In genomic region chr3:59150039-59150438, GRCh38 we compare ENCODE assay signal across 26 cellular contexts.
DNase-seq lines count a peak whose midpoint lies in the region; ATAC-seq and TF ChIP-seq lines count a peak whose summit lies in the region.
"Had no signal": no experiment of that assay in that cellular context is flagged by ENCODE, and none has a peak within 500 bp of the region (broad histone marks: within the 10 kb centered on the region; RNA-seq: fewer than 3 reads in every experiment).

No MANE protein-coding gene starts in this region.

- H3K36me3 Mint-ChIP-seq in endodermal cell (ENCODE audit: low read depth) (peaks cover 2% of the 10 kb centered on the region), T-helper 17 cell (ENCODE audit: low read depth) (no peaks in the 10 kb centered on the region)

- no peak overlapping the region for H2BK120ac ChIP-seq in neuronal stem cell (ENCODE audit: low read depth, low read length)

- H3K4me2 ChIP-seq in HCT116 (ENCODE audit: low read length) (peak overlapping the region; percentile 28), neuronal stem cell (ENCODE audit: insufficient read depth, low read length, poor library complexity, severe bottlenecking) (no peak overlapping the region)

- H3K4me3 ChIP-seq in HCT116 (replicated peaks in 1 of 2; ENCODE audit: low read depth in 1 of 2, low read length in 2 of 2), result no peak overlapping the region
- no peak overlapping the region for H3K4me3 ChIP-seq in endodermal cell (ENCODE audit: low read length)
- H3K4me3 ChIP-seq in neuronal stem cell (ENCODE audit: low read length in 2 of 2), result no peak overlapping the region
- H3K4me3 ChIP-seq in esophagus muscularis mucosa, result no peak overlapping the region
- H3K4me3 ChIP-seq in sigmoid colon, result no peak overlapping the region
- H3K4me3 ChIP-seq: lung, SJCRH30, thyroid gland had no signal

- no peaks in the 10 kb centered on the region for H3K36me3 ChIP-seq in HCT116 (ENCODE audit: control insufficient read depth in 1 of 2, insufficient read depth in 2 of 2, low read length in 2 of 2)
- no peaks in the 10 kb centered on the region for H3K36me3 ChIP-seq in endodermal cell (ENCODE audit: control insufficient read depth, insufficient read depth, low read length)
- no peaks in the 10 kb centered on the region for H3K36me3 ChIP-seq in neuronal stem cell (replicated peaks in 1 of 2; ENCODE audit: control insufficient read depth in 2 of 2, insufficient read depth in 2 of 2, low read length in 2 of 2)
- H3K36me3 ChIP-seq in esophagus muscularis mucosa, result no peaks in the 10 kb centered on the region
- H3K36me3 ChIP-seq in sigmoid colon, result no peaks in the 10 kb centered on the region
- H3K36me3 ChIP-seq: brain microvascular endothelial cell, SJCRH30, thyroid gland had no signal

- DNase-seq in HCT116 (ENCODE audit: low read depth, low spot score), result peak; percentile 4
- peak; percentile 80 for DNase-seq in NCI-H69 (lab: John Stamatoyannopoulos, UW)
- peak; percentile 69 for DNase-seq in endodermal cell
- peak; percentile 5 for DNase-seq in neuronal stem cell (ENCODE audit: low spot score)
- DNase-seq in esophagus muscularis mucosa (ENCODE audit: extremely low spot score), result no peak
- no peak for DNase-seq in T-helper 17 cell
- DNase-seq in sigmoid colon, result no peak
- DNase-seq: activated CD4-positive, alpha-beta T cell treated with anti-CD3 and anti-CD28 coated beads for 36 hours; activated naive CD4-positive, alpha-beta T cell treated with Interleukin-2 at 50 U/mL for 16 hours; activated T-cell treated with anti-CD3 and anti-CD28 coated beads, Interleukin-2, amount 50 U/mL, for 4 hours; brain microvascular endothelial cell; CD4-positive, alpha-beta T cell; DMS 273 treated with DMSO at 0.1 percent for 48 hours; effector CD8-positive, alpha-beta T cell; foreskin melanocyte; Karpas-422; kidney glomerular epithelial cell; NCI-H1105 treated with DMSO at 0.1 percent for 48 hours; NCI-H2081 treated with DMSO at 0.1 percent for 48 hours; NK-92 treated with Interleukin-12 subunit alpha and Interleukin-12 subunit beta, amount 100 ng/mL, for 24 hours; posterior cingulate gyrus; SJCRH30; thyroid gland had no signal

- H4K20me1 ChIP-seq in HCT116 (ENCODE audit: insufficient read depth), result no peaks in the 10 kb centered on the region

- WGBS in endodermal cell (ENCODE audit: insufficient coverage in 1 of 2, insufficient read length in 1 of 2), 2 experiments, result 49 to 58% methylated on average over 3 of the region's 3 CpGs
- no CpG with 5 or more reads among the region's 3 CpGs for WGBS in neuronal stem cell (ENCODE audit: extremely low coverage in 2 of 2, insufficient read length in 2 of 2, insufficient replicate concordance in 1 of 2), 2 donors
- 57% methylated on average over 3 of the region's 3 CpGs for WGBS in esophagus muscularis mucosa
- WGBS in sigmoid colon, 2 donors, result 45 to 66% methylated on average over 3 of the region's 3 CpGs

- H3K18ac ChIP-seq in neuronal stem cell (ENCODE audit: low read length), result no peak overlapping the region

- peak overlapping the region; percentile 29 for H2AFZ ChIP-seq in HCT116 (ENCODE audit: low read depth, low read length, poor library complexity, severe bottlenecking)
- H2AFZ ChIP-seq in neuronal stem cell (ENCODE audit: low read length), result peak overlapping the region; percentile 78

- ATAC-seq in HCT116 (peak; percentile 63; the same call in 1 of the 2 replicates), T-helper 17 cell (no peak)
- ATAC-seq: activated CD4-positive, alpha-beta T cell treated with anti-CD3 and anti-CD28 coated beads for 36 hours; activated T-cell treated with anti-CD3 and anti-CD28 coated beads, Interleukin-2, amount 50 U/mL, for 4 hours; sciatic nerve had no signal

- intact Hi-C loops in HCT116 (cut with micrococcal nuclease) (no loop called here), esophagus muscularis mucosa (cut with DNase I) (no loop called here), sigmoid colon (cut with DNase I) (no loop called here)

- H3K27me3 Mint-ChIP-seq in endodermal cell (ENCODE audit: insufficient read depth), result no peaks in the 10 kb centered on the region
- H3K27me3 Mint-ChIP-seq in T-helper 17 cell, result no peaks in the 10 kb centered on the region

- H3K9me3 ChIP-seq in HCT116 (ENCODE audit: control insufficient read depth in 1 of 2, insufficient read depth in 1 of 2, low read depth in 1 of 2, low read length in 2 of 2) (no peaks in the 10 kb centered on the region), endodermal cell (ENCODE audit: control insufficient read depth, low read length) (peaks cover 37% of the 10 kb centered on the region), neuronal stem cell (replicated peaks in 1 of 2; ENCODE audit: control insufficient read depth in 2 of 2, insufficient read depth in 1 of 2, low read depth in 1 of 2, low read length in 2 of 2) (peaks cover 2 to 12% of the 10 kb centered on the region in 2 donors), esophagus muscularis mucosa (peaks cover 0 to 10% (median 3%) of the 10 kb centered on the region in 4 donors), T-helper 17 cell (ENCODE audit: control insufficient read depth, low read length, poor library complexity, severe bottlenecking) (no peaks in the 10 kb centered on the region), sigmoid colon (peaks cover 0 to 11% (median 1%) of the 10 kb centered on the region in 4 donors)
- H3K9me3 ChIP-seq: SJCRH30, thyroid gland had no signal

- CTCF ChIA-PET in HCT116 (lab: Charles Lee), result no interaction called here

- H3K23ac ChIP-seq in neuronal stem cell (ENCODE audit: low read depth, low read length, poor library complexity), result no peak overlapping the region

- no peak overlapping the region for H2BK15ac ChIP-seq in neuronal stem cell (ENCODE audit: low read length)

- H3K4me3 Mint-ChIP-seq in endodermal cell (no peak overlapping the region), T-helper 17 cell (no peak overlapping the region)
- H3K4me3 Mint-ChIP-seq: activated CD4-positive, alpha-beta T cell treated with anti-CD3 and anti-CD28 coated beads for 36 hours; activated T-cell treated with anti-CD3 and anti-CD28 coated beads, Interleukin-2, amount 50 U/mL, for 4 hours; CD4-positive, alpha-beta T cell; stimulated activated naive CD8-positive, alpha-beta T cell treated with anti-CD3 and anti-CD28 coated beads, Interleukin-15, Interleukin-2, amounts not matched to agents 100 ng/mL and 50 ng/mL, for 24 hours had no signal

- TF ChIP-seq CTCF in HCT116 (IDR thresholded peaks at IDR 0.05 in 2 of 3, conservative IDR thresholded peaks at IDR 0.05 in 1 of 3; ENCODE audit: borderline replicate concordance in 1 of 3, insufficient read depth in 1 of 3, low read depth in 2 of 3, low read length in 2 of 3) (no peak), endodermal cell (conservative IDR thresholded peaks at IDR 0.05) (no peak), esophagus muscularis mucosa (IDR thresholded peaks at IDR 0.05) (no peak), sigmoid colon (IDR thresholded peaks at IDR 0.05) (no peak)

- H4K91ac ChIP-seq in neuronal stem cell (ENCODE audit: low read depth, low read length, poor library complexity), result no peak overlapping the region

- no peak overlapping the region for H2AK5ac ChIP-seq in neuronal stem cell (ENCODE audit: low read depth, low read length)

- H3K9me3 Mint-ChIP-seq in endodermal cell, result peaks cover 22% of the 10 kb centered on the region

- H3K27ac ChIP-seq in HCT116 (ENCODE audit: low read depth, low read length), result no peak overlapping the region
- no peak overlapping the region for H3K27ac ChIP-seq in endodermal cell (ENCODE audit: low read depth, low read length)
- no peak overlapping the region for H3K27ac ChIP-seq in neuronal stem cell (replicated peaks; ENCODE audit: low read length)
- no peak overlapping the region for H3K27ac ChIP-seq in esophagus muscularis mucosa (replicated peaks in 1 of 4)
- H3K27ac ChIP-seq in sigmoid colon, result no peak overlapping the region
- H3K27ac ChIP-seq: brain microvascular endothelial cell, SJCRH30, thyroid gland had no signal

- TF ChIP-seq EP300 in esophagus muscularis mucosa (IDR thresholded peaks at IDR 0.05) (no peak), sigmoid colon (IDR thresholded peaks at IDR 0.05) (no peak)

- H3K4me1 ChIP-seq in HCT116 (ENCODE audit: control insufficient read depth in 1 of 2, insufficient read depth in 2 of 2, low read length in 2 of 2), result no peaks in the 10 kb centered on the region; a peak in 1 of 4 replicates
- peaks cover 7% of the 10 kb centered on the region for H3K4me1 ChIP-seq in endodermal cell (ENCODE audit: control insufficient read depth, insufficient read depth, low read length)
- peaks cover 2 to 4% of the 10 kb centered on the region in 2 donors for H3K4me1 ChIP-seq in neuronal stem cell (ENCODE audit: control insufficient read depth in 2 of 2, insufficient read depth in 1 of 2, low read depth in 1 of 2, low read length in 2 of 2)
- no peaks in the 10 kb centered on the region for H3K4me1 ChIP-seq in esophagus muscularis mucosa
- no peaks in the 10 kb centered on the region for H3K4me1 ChIP-seq in sigmoid colon
- H3K4me1 ChIP-seq: SJCRH30, thyroid gland had no signal

- no TSS peak for BruUV-seq in HCT116 (replicated peaks; lab: Mats Ljungman, UMichigan)

- no peaks in the 10 kb centered on the region for H3K27me3 ChIP-seq in HCT116 (ENCODE audit: insufficient read depth, low read length)
- no peaks in the 10 kb centered on the region for H3K27me3 ChIP-seq in endodermal cell (ENCODE audit: control insufficient read depth, insufficient read depth, low read length, poor library complexity, severe bottlenecking)
- H3K27me3 ChIP-seq in neuronal stem cell (ENCODE audit: control insufficient read depth in 3 of 3, insufficient read depth in 3 of 3, low read depth in 1 of 3, low read length in 3 of 3), result no peaks in the 10 kb centered on the region
- H3K27me3 ChIP-seq in esophagus muscularis mucosa, result no peaks in the 10 kb centered on the region
- no peaks in the 10 kb centered on the region for H3K27me3 ChIP-seq in sigmoid colon
- H3K27me3 ChIP-seq: brain microvascular endothelial cell, SJCRH30, thyroid gland had no signal

- no peak for TF ChIP-seq POLR2A in HCT116 (IDR thresholded peaks at IDR 0.05; ENCODE audit: borderline replicate concordance, extremely low read depth, insufficient read depth, insufficient read length)
- TF ChIP-seq POLR2A in esophagus muscularis mucosa (IDR thresholded peaks at IDR 0.05; ENCODE audit: low read depth), result no peak
- no peak for TF ChIP-seq POLR2A in sigmoid colon (IDR thresholded peaks at IDR 0.05)

- no peak overlapping the region for H3K4ac ChIP-seq in neuronal stem cell (ENCODE audit: low read length)

- H3K79me1 ChIP-seq in neuronal stem cell (ENCODE audit: low read depth, low read length), result no peaks in the 10 kb centered on the region

- RAD21 ChIA-PET in HCT116 (lab: Charles Lee; ENCODE audit: low non-redundant PET in 1 of 2, low total read pairs in 2 of 2, uncharacterized antibody in 2 of 2, unreplicated experiment in 2 of 2), result no interaction called here

- H3K4me1 Mint-ChIP-seq in endodermal cell (peaks cover 6% of the 10 kb centered on the region), T-helper 17 cell (no peaks in the 10 kb centered on the region)
- H3K4me1 Mint-ChIP-seq: activated CD4-positive, alpha-beta T cell treated with anti-CD3 and anti-CD28 coated beads for 36 hours had no signal

- no peak overlapping the region for H2BK5ac ChIP-seq in neuronal stem cell (ENCODE audit: low read length)

- no peak overlapping the region for H3K14ac ChIP-seq in neuronal stem cell (ENCODE audit: low read length)

- no peaks in the 10 kb centered on the region for H3K9me2 ChIP-seq in HCT116 (ENCODE audit: insufficient read depth)

- no peak overlapping the region for H2BK12ac ChIP-seq in neuronal stem cell (ENCODE audit: low read length)

- no peaks in the 10 kb centered on the region for H3K79me2 ChIP-seq in HCT116 (ENCODE audit: insufficient read depth, low read length)

- TF ChIP-seq RAD21 in HCT116 (IDR thresholded peaks at IDR 0.05; ENCODE audit: low read depth), result no peak

- H3K9ac ChIP-seq in HCT116 (ENCODE audit: low read length) (no peak overlapping the region), endodermal cell (ENCODE audit: extremely low read depth, low read length, poor library complexity, severe bottlenecking) (no peak overlapping the region), neuronal stem cell (ENCODE audit: low read depth, low read length, poor library complexity) (no peak overlapping the region)

- H3K27ac Mint-ChIP-seq in endodermal cell, result no peak overlapping the region
- H3K27ac Mint-ChIP-seq in T-helper 17 cell, result no peak overlapping the region
- H3K27ac Mint-ChIP-seq: activated CD4-positive, alpha-beta T cell treated with anti-CD3 and anti-CD28 coated beads for 36 hours; CD4-positive, alpha-beta T cell; stimulated activated naive CD8-positive, alpha-beta T cell treated with anti-CD3 and anti-CD28 coated beads, Interleukin-15, Interleukin-2, amounts not matched to agents 100 ng/mL and 50 ng/mL, for 24 hours had no signal

- H4K8ac ChIP-seq in neuronal stem cell (ENCODE audit: low read depth, low read length), result no peak overlapping the region

- POLR2A ChIA-PET in HCT116 (lab: Charles Lee), result no interaction called here

Comparison
In these comparisons a context has a peak if more than half of its experiments do, and no peak if none do; other contexts are left out.
1. DNase-seq: peak in HCT116 (single experiment), NCI-H69 (single experiment), endodermal cell (single experiment) and neuronal stem cell (single experiment); none in esophagus muscularis mucosa (single experiment), T-helper 17 cell (0 of 3) and sigmoid colon (single experiment).